Comparison of ENCODE assay signal across 13 cellular contexts in the genomic region with DNA sequence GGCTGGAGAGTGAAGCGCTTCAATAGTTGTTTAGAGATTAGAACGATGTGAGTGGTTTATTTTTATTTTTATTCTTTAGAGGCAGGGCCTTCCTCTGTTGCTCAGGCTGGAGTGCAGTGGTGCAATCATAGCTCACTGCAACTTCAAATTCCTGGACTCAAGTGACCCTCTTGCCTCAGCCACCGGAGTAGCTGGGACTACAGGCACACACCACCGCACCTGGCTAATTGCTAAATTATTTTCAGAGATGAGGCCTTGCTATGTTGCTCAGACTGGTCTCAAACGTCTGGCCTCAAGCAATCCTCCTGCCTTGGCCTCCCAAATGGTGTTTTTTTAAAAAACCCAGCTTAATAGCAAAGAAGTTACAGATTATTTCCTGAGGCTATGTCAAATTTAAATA.
"Had no signal": no experiment of that assay in that cellular context is flagged by ENCODE, and none has a peak within 500 bp of the region (broad histone marks: within the 10 kb centered on the region; RNA-seq: fewer than 3 reads in every experiment).

No MANE protein-coding gene starts in this region.

- H3K4me3 Mint-ChIP-seq: stimulated activated naive CD8-positive, alpha-beta T cell treated with anti-CD3 and anti-CD28 coated beads, Interleukin-15, Interleukin-2, amounts not matched to agents 100 ng/mL and 50 ng/mL, for 24 hours had no signal

- DNase-seq: activated CD8-positive, alpha-beta memory T cell treated with anti-CD3 and anti-CD28 coated beads for 24 hours; activated naive CD4-positive, alpha-beta T cell treated with Interleukin-2 at 50 U/mL for 16 hours; effector CD8-positive, alpha-beta T cell; foreskin melanocyte; mesenchymal stem cell; psoas muscle; stimulated activated CD4-positive, alpha-beta T cell treated with anti-CD3 and anti-CD28 coated beads, Interleukin-15, amount 100 ng/mL, for 24 hours; stimulated activated CD4-positive, alpha-beta T cell treated with anti-CD3 and anti-CD28 coated beads, Interleukin-4, amount 100 ng/mL, for 24 hours; testis; uterus had no signal

- H3K4me1 ChIP-seq: psoas muscle, testis had no signal

- H3K4me3 ChIP-seq: cardiac muscle cell, coronary artery, psoas muscle, testis, uterus had no signal

- H3K36me3 ChIP-seq: cardiac muscle cell, uterus had no signal

- H3K27ac Mint-ChIP-seq: stimulated activated naive CD8-positive, alpha-beta T cell treated with anti-CD3 and anti-CD28 coated beads, Interleukin-15, Interleukin-2, amounts not matched to agents 100 ng/mL and 50 ng/mL, for 24 hours had no signal

- H3K27me3 ChIP-seq: testis, uterus had no signal

- H3K9me3 ChIP-seq: psoas muscle, testis, uterus had no signal

- H3K27ac ChIP-seq: cardiac muscle cell, coronary artery, testis had no signal

- ATAC-seq: psoas muscle had no signal

- H3K9me3 Mint-ChIP-seq: stimulated activated naive CD8-positive, alpha-beta T cell treated with anti-CD3 and anti-CD28 coated beads, Interleukin-15, Interleukin-2, amounts not matched to agents 100 ng/mL and 50 ng/mL, for 24 hours had no signal
